Comparison of ENCODE assay signal across 8 cellular contexts in the genomic region with DNA sequence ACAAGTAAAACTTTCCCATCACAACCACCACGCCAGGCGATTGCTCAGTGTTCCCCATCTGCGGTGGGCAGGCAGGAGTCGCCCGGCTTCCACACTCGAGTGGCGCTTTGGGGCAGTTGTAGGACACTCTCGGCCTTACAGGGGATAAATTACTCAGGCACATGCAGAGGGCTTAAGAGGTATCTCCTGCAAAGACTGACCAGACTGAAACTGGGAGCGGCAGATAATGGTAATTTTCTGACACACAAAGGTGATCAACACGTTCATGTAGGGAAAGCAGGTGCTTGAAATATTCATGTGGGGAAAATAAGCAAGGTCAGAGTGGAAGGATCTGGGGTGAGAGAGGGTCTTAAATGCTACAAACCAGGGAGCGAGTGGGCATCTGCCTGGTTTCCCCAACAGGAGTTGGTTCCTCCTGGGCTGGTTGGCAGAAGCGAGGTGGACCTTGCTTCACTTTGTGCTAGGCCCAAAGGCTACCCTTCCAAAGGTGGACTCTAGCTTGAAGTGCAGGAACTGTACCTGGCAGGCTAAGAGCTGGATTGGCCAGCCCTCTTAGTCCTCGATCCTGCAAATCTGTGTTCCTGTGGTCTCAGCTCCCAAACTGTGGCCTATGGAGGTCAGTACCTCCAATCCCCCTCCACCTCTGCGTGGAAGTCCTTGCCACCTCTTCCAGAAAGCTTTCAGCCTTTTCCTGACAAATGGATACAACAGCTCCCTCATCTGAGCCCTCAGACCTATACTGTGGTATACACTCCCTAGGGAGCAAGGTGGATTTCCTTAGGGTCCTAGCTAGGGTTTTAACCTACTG. TPM values are rescaled to one million over a fixed set of nuclear protein-coding genes. Genes with fewer than 3 reads are reported as not detected.
DNase-seq lines count a peak whose midpoint lies in the region; ATAC-seq, FAIRE-seq and TF ChIP-seq lines count a peak whose summit lies in the region.

No MANE protein-coding gene starts in this region.

- H3K4me3 Mint-ChIP-seq in T-helper 2 cell treated with Interferon-gamma antibody and Interleukin-4, amounts not matched to agents 5 μg/mL and 100 μg/mL, for 36 hours, result peak overlapping the region; percentile 69
- H3K4me3 Mint-ChIP-seq in activated T-cell treated with anti-CD3 and anti-CD28 coated beads, Interleukin-2, amount 50 U/mL, for 72 hours, result peak overlapping the region; percentile 78 to 81

- H3K4me3 ChIP-seq in kidney (ENCODE audit: low read length in 2 of 2), result peak overlapping the region; percentile 44 to 54
- peak overlapping the region; percentile 19 to 73 (median 71) for H3K4me3 ChIP-seq in subcutaneous abdominal adipose tissue (ENCODE audit: low read depth in 1 of 5, low read length in 5 of 5)

- H3K9me3 ChIP-seq in kidney (ENCODE audit: control insufficient read depth in 1 of 2, low read length in 2 of 2), result no peaks in the 10 kb centered on the region
- H3K9me3 ChIP-seq in subcutaneous abdominal adipose tissue (ENCODE audit: control insufficient read depth in 5 of 5, low read length in 5 of 5), result no peaks in the 10 kb centered on the region

- intact Hi-C loops in kidney (cut with DNase I), result no loop called here

- H3K27ac ChIP-seq in kidney (ENCODE audit: low read depth in 2 of 2, low read length in 2 of 2), result peak overlapping the region; percentile 2 to 63
- H3K27ac ChIP-seq in subcutaneous abdominal adipose tissue (ENCODE audit: low read depth, low read length), result no peak overlapping the region

- no peak for FAIRE-seq in kidney (lab: Jason Lieb, UNC)

- peaks cover 3% of the 10 kb centered on the region for H3K4me1 Mint-ChIP-seq in T-helper 2 cell treated with Interferon-gamma antibody and Interleukin-4, amounts not matched to agents 5 μg/mL and 100 μg/mL, for 36 hours (ENCODE audit: low read depth)
- H3K4me1 Mint-ChIP-seq in activated T-cell treated with anti-CD3 and anti-CD28 coated beads, Interleukin-2, amount 50 U/mL, for 72 hours (ENCODE audit: low read depth), result peaks cover 57% of the 10 kb centered on the region

- peaks cover 23% of the 10 kb centered on the region for H3K36me3 Mint-ChIP-seq in T-helper 2 cell treated with Interferon-gamma antibody and Interleukin-4, amounts not matched to agents 5 μg/mL and 100 μg/mL, for 36 hours (ENCODE audit: low read depth)
- H3K36me3 Mint-ChIP-seq in activated T-cell treated with anti-CD3 and anti-CD28 coated beads, Interleukin-2, amount 50 U/mL, for 72 hours (ENCODE audit: insufficient read depth in 2 of 2), result peaks cover 11 to 16% of the 10 kb centered on the region in 2 donors

- DNase-seq in T-helper 2 cell treated with Interferon-gamma antibody and Interleukin-4, amounts not matched to agents 5 μg/mL and 100 μg/mL, for 36 hours (ENCODE audit: low spot score), result no peak
- no peak for DNase-seq in T-helper 2 cell
- DNase-seq in activated T-cell treated with anti-CD3 and anti-CD28 coated beads, Interleukin-2, amount 50 U/mL, for 72 hours, result no peak
- DNase-seq in kidney, result no peak
- DNase-seq in NCI-H1694 treated with DMSO at 0.1 percent for 48 hours (lab: John Stamatoyannopoulos, UW), result no peak
- no peak for DNase-seq in NCI-H524 treated with DMSO at 0.1 percent for 48 hours (lab: John Stamatoyannopoulos, UW)
- DNase-seq in NCI-H2081 treated with DMSO at 0.1 percent for 48 hours (lab: John Stamatoyannopoulos, UW), result no peak

- H3K9ac ChIP-seq in kidney (ENCODE audit: low read length in 2 of 2) (peak overlapping the region in 1 of 2 donors; percentile 59), subcutaneous abdominal adipose tissue (ENCODE audit: low read length in 5 of 5) (peak overlapping the region in 3 of 5 donors; percentile 65 to 80 (median 76))

- no peak for ATAC-seq in activated T-cell treated with anti-CD3 and anti-CD28 coated beads, Interleukin-2, amount 50 U/mL, for 72 hours (replicated peaks in 1 of 2)

- H3K4me1 ChIP-seq in kidney (ENCODE audit: control insufficient read depth in 1 of 2, insufficient read depth in 1 of 2, low read depth in 1 of 2, low read length in 2 of 2) (peaks cover 9 to 22% of the 10 kb centered on the region in 2 donors), subcutaneous abdominal adipose tissue (ENCODE audit: control insufficient read depth in 5 of 5, insufficient read depth in 5 of 5, low read length in 5 of 5) (peaks cover 3 to 25% (median 17%) of the 10 kb centered on the region in 5 donors)

- H3K36me3 ChIP-seq in kidney (ENCODE audit: control insufficient read depth in 1 of 2, insufficient read depth in 2 of 2, low read length in 2 of 2) (peaks cover 8 to 14% of the 10 kb centered on the region in 2 donors), subcutaneous abdominal adipose tissue (ENCODE audit: control insufficient read depth in 5 of 5, insufficient read depth in 5 of 5, low read length in 5 of 5) (peaks cover 0 to 15% (median 11%) of the 10 kb centered on the region in 5 donors)

- peak overlapping the region; percentile 71 for H3K27ac Mint-ChIP-seq in T-helper 2 cell treated with Interferon-gamma antibody and Interleukin-4, amounts not matched to agents 5 μg/mL and 100 μg/mL, for 36 hours
- H3K27ac Mint-ChIP-seq in activated T-cell treated with anti-CD3 and anti-CD28 coated beads, Interleukin-2, amount 50 U/mL, for 72 hours, result peak overlapping the region; percentile 91

- no peaks in the 10 kb centered on the region for H3K27me3 ChIP-seq in subcutaneous abdominal adipose tissue (ENCODE audit: control insufficient read depth in 5 of 5, insufficient read depth in 4 of 5, low read length in 5 of 5)

- H3K27me3 Mint-ChIP-seq in T-helper 2 cell treated with Interferon-gamma antibody and Interleukin-4, amounts not matched to agents 5 μg/mL and 100 μg/mL, for 36 hours (ENCODE audit: low read depth), result no peaks in the 10 kb centered on the region
- no peaks in the 10 kb centered on the region for H3K27me3 Mint-ChIP-seq in activated T-cell treated with anti-CD3 and anti-CD28 coated beads, Interleukin-2, amount 50 U/mL, for 72 hours (ENCODE audit: low read depth)

- TF ChIP-seq CTCF in kidney (IDR thresholded peaks at IDR 0.05; ENCODE audit: borderline replicate concordance, extremely low read depth, insufficient read depth), result no peak

- no peaks in the 10 kb centered on the region for H3K9me3 Mint-ChIP-seq in T-helper 2 cell treated with Interferon-gamma antibody and Interleukin-4, amounts not matched to agents 5 μg/mL and 100 μg/mL, for 36 hours
- no peaks in the 10 kb centered on the region for H3K9me3 Mint-ChIP-seq in activated T-cell treated with anti-CD3 and anti-CD28 coated beads, Interleukin-2, amount 50 U/mL, for 72 hours

RNA-seq across cellular contexts. Expression of a gene that starts 16.7 kb away (rescaled TPM):
- 100 to 1,000 TPM in 1 of 2 donors, 10 to 100 TPM in 1; 98.8 to 107 TPM for total RNA-seq in activated T-cell treated with anti-CD3 and anti-CD28 coated beads, Interleukin-2, amount 50 U/mL, for 72 hours
- total RNA-seq in kidney, result 9.2 TPM
- 3.8 TPM for polyA plus RNA-seq in kidney (ENCODE audit: insufficient read depth, low read depth, low replicate concordance)

RNA-seq across cellular contexts. Expression of a gene that starts 16.9 kb away (rescaled TPM):
- total RNA-seq in activated T-cell treated with anti-CD3 and anti-CD28 coated beads, Interleukin-2, amount 50 U/mL, for 72 hours, result 10 to 100 TPM; 59.7 to 63.2 TPM
- total RNA-seq in kidney, result 36.7 TPM
- polyA plus RNA-seq in kidney (ENCODE audit: insufficient read depth, low read depth, low replicate concordance), result 16.7 TPM
